Comparison of ENCODE assay signal across 16 cellular contexts in the genomic region with DNA sequence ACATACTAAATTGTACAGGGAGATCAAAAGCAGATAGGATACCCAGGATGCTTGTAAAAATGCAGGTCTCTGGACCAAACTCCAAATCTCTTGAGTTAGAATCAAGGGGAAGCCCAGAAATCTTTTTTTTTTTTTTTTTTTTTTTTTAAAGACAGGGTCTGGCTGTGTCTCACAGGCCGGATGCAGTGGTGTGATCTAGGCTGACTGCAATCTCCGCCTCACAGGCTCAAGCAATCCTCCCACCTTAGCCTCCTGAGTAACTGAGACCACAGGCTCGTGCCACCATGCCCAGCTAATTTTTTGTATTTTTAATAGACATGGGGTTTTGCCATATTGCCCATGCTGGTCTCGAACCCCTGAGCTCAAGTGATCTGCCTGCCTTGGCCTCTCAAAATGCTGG. TPM values are rescaled to one million over a fixed set of nuclear protein-coding genes. Genes with fewer than 3 reads are reported as not detected.
A peak's percentile ranks its signal among the peaks of the same experiment; 100 is the strongest.
DNase-seq lines count a peak whose midpoint lies in the region; ATAC-seq, FAIRE-seq and TF ChIP-seq lines count a peak whose summit lies in the region.
"Had no signal": no experiment of that assay in that cellular context is flagged by ENCODE, and none has a peak within 500 bp of the region (broad histone marks: within the 10 kb centered on the region; RNA-seq: fewer than 3 reads in every experiment).

No MANE protein-coding gene starts in this region.

- in situ Hi-C loops in GM12878 (cut with MboI): no loop called here

- DNase-seq in activated T-cell treated with anti-CD3 and anti-CD28 coated beads, Interleukin-2, amount 50 U/mL, for 24 hours: no peak
- DNase-seq in activated T-cell treated with anti-CD3 and anti-CD28 coated beads, Interleukin-2, amount 50 U/mL, for 48 hours: no peak
- DNase-seq in NB4 (ENCODE audit: low read depth): peak; percentile 66
- no peak for DNase-seq in GM12878 (ENCODE audit: low read depth, low spot score)
- no peak for DNase-seq in stimulated activated effector memory CD8-positive, alpha-beta T cell treated with anti-CD3 and anti-CD28 coated beads, Interleukin-12 subunit alpha, Interleukin-12 subunit beta, amount 100 ng/mL, for 72 hours (ENCODE audit: low spot score in 2 of 2)
- no peak for DNase-seq in naive thymus-derived CD4-positive, alpha-beta T cell
- DNase-seq in adrenal gland: no peak
- DNase-seq: COR-L47, HCEC 1CT, NCI-H1092, NCI-H345, NCI-H69, PC-3 had no signal

- no peak for TF ChIP-seq EP300 in GM12878 (IDR thresholded peaks at IDR 0.05; ENCODE audit: borderline replicate concordance in 1 of 2, control insufficient read depth in 1 of 2, low read depth in 2 of 2, low read length in 2 of 2)

- H3K27ac Mint-ChIP-seq in activated T-cell treated with anti-CD3 and anti-CD28 coated beads, Interleukin-2, amount 50 U/mL, for 24 hours: peak overlapping the region; percentile 91
- H3K27ac Mint-ChIP-seq in stimulated activated effector memory CD8-positive, alpha-beta T cell treated with anti-CD3 and anti-CD28 coated beads, Interleukin-12 subunit alpha, Interleukin-12 subunit beta, amount 100 ng/mL, for 72 hours: peak overlapping the region; percentile 4
- H3K27ac Mint-ChIP-seq in naive thymus-derived CD4-positive, alpha-beta T cell: peak overlapping the region in 1 of 9 donors; percentile 43
- H3K27ac Mint-ChIP-seq: IgD-negative memory B cell had no signal

- RAD21 ChIA-PET in GM12878 (lab: Charles Lee; ENCODE audit: unreplicated experiment): interaction anchor here (1.1 to 1.7 kb wide), 2 partner anchors 13 to 64 kb away, joined by 3 to 5 read pairs; no protein-coding TSS in a partner anchor

- peaks cover 46% of the 10 kb centered on the region for H3K4me1 Mint-ChIP-seq in activated T-cell treated with anti-CD3 and anti-CD28 coated beads, Interleukin-2, amount 50 U/mL, for 24 hours (ENCODE audit: low read depth)
- peaks cover 24% of the 10 kb centered on the region for H3K4me1 Mint-ChIP-seq in stimulated activated effector memory CD8-positive, alpha-beta T cell treated with anti-CD3 and anti-CD28 coated beads, Interleukin-12 subunit alpha, Interleukin-12 subunit beta, amount 100 ng/mL, for 72 hours
- peaks cover 0 to 21% (median 0%) of the 10 kb centered on the region in 7 donors for H3K4me1 Mint-ChIP-seq in naive thymus-derived CD4-positive, alpha-beta T cell

- no peak overlapping the region for H3K4me2 ChIP-seq in GM12878 (ENCODE audit: control insufficient read depth, insufficient read depth)

- intact Hi-C loops in GM12878 (cut with micrococcal nuclease; ENCODE audit: unreplicated experiment): no loop called here
- intact Hi-C loops in naive thymus-derived CD4-positive, alpha-beta T cell (cut with micrococcal nuclease): no loop called here
- intact Hi-C loops in adrenal gland (cut with DNase I): no loop called here

- H3K27me3 Mint-ChIP-seq in activated T-cell treated with anti-CD3 and anti-CD28 coated beads, Interleukin-2, amount 50 U/mL, for 24 hours: peaks cover 1% of the 10 kb centered on the region
- H3K27me3 Mint-ChIP-seq in naive thymus-derived CD4-positive, alpha-beta T cell: peaks cover 0 to 2% (median 0%) of the 10 kb centered on the region in 5 donors
- H3K27me3 Mint-ChIP-seq: IgD-negative memory B cell had no signal

- H3K36me3 ChIP-seq in GM12878 (ENCODE audit: control insufficient read depth in 2 of 2, insufficient read depth in 2 of 2, low read length in 1 of 2) (no peaks in the 10 kb centered on the region), adrenal gland (replicated peaks in 1 of 2) (no peaks in the 10 kb centered on the region)
- H3K36me3 ChIP-seq in naive thymus-derived CD4-positive, alpha-beta T cell (ENCODE audit: control insufficient read depth in 2 of 3, insufficient read depth in 3 of 3, low read length in 3 of 3): no peaks in the 10 kb centered on the region

- TF ChIP-seq POLR2A in NB4 (IDR thresholded peaks at IDR 0.05; ENCODE audit: extremely low read depth, insufficient read length) (no peak), GM12878 (IDR thresholded peaks at IDR 0.05; ENCODE audit: low read depth, low read length) (no peak), adrenal gland (IDR thresholded peaks at IDR 0.05) (no peak)

- no peak overlapping the region for H3K4me3 Mint-ChIP-seq in activated T-cell treated with anti-CD3 and anti-CD28 coated beads, Interleukin-2, amount 50 U/mL, for 24 hours
- H3K4me3 Mint-ChIP-seq in stimulated activated effector memory CD8-positive, alpha-beta T cell treated with anti-CD3 and anti-CD28 coated beads, Interleukin-12 subunit alpha, Interleukin-12 subunit beta, amount 100 ng/mL, for 72 hours: no peak overlapping the region
- peak overlapping the region in 1 of 10 donors; percentile 6 for H3K4me3 Mint-ChIP-seq in naive thymus-derived CD4-positive, alpha-beta T cell
- H3K4me3 Mint-ChIP-seq: CD14-positive monocyte had no signal

- H3K9me3 Mint-ChIP-seq in activated T-cell treated with anti-CD3 and anti-CD28 coated beads, Interleukin-2, amount 50 U/mL, for 24 hours: peaks cover 10% of the 10 kb centered on the region
- peaks cover 3% of the 10 kb centered on the region for H3K9me3 Mint-ChIP-seq in stimulated activated effector memory CD8-positive, alpha-beta T cell treated with anti-CD3 and anti-CD28 coated beads, Interleukin-12 subunit alpha, Interleukin-12 subunit beta, amount 100 ng/mL, for 72 hours
- peaks cover 0 to 6% (median 0%) of the 10 kb centered on the region in 11 donors for H3K9me3 Mint-ChIP-seq in naive thymus-derived CD4-positive, alpha-beta T cell

- no peaks in the 10 kb centered on the region for H3K27me3 ChIP-seq in GM12878 (replicated peaks in 1 of 2; ENCODE audit: control insufficient read depth in 2 of 2, insufficient read depth in 2 of 2, low read length in 1 of 2)
- H3K27me3 ChIP-seq in naive thymus-derived CD4-positive, alpha-beta T cell (ENCODE audit: control insufficient read depth in 2 of 2, insufficient read depth in 2 of 2, low read length in 2 of 2): no peaks in the 10 kb centered on the region
- no peaks in the 10 kb centered on the region for H3K27me3 ChIP-seq in adrenal gland

- H3K27ac ChIP-seq in GM12878 (ENCODE audit: control insufficient read depth, insufficient read depth): peak overlapping the region; percentile 27; the same call in 1 of the 2 replicates
- no peak overlapping the region for H3K27ac ChIP-seq in naive thymus-derived CD4-positive, alpha-beta T cell (ENCODE audit: low read depth, low read length)
- H3K27ac ChIP-seq in adrenal gland: no peak overlapping the region

- no peak for TF ChIP-seq RAD21 in GM12878 (IDR thresholded peaks at IDR 0.05; ENCODE audit: insufficient read depth, low read depth, low read length)

- no peaks in the 10 kb centered on the region for H4K20me1 ChIP-seq in GM12878 (ENCODE audit: control insufficient read depth, insufficient read depth)

- TF ChIP-seq CTCF in NB4 (IDR thresholded peaks at IDR 0.05; ENCODE audit: low read depth, low read length) (no peak), GM12878 (IDR thresholded peaks at IDR 0.05 in 2 of 3, conservative IDR thresholded peaks at IDR 0.05 in 1 of 3; ENCODE audit: control insufficient read depth in 2 of 3, extremely low read depth in 1 of 3, insufficient read depth in 1 of 3, low read depth in 3 of 3, low read length in 3 of 3) (no peak), adrenal gland (IDR thresholded peaks at IDR 0.05) (no peak)

- H3K9me3 ChIP-seq in GM12878 (replicated peaks; ENCODE audit: control insufficient read depth, insufficient read depth, low read length) (no peaks in the 10 kb centered on the region), adrenal gland (replicated peaks in 1 of 3) (no peaks in the 10 kb centered on the region)
- no peaks in the 10 kb centered on the region for H3K9me3 ChIP-seq in naive thymus-derived CD4-positive, alpha-beta T cell (ENCODE audit: control insufficient read depth in 2 of 3, low read length in 3 of 3)

- H3K36me3 Mint-ChIP-seq in activated T-cell treated with anti-CD3 and anti-CD28 coated beads, Interleukin-2, amount 50 U/mL, for 24 hours (ENCODE audit: low read depth): no peaks in the 10 kb centered on the region
- no peaks in the 10 kb centered on the region for H3K36me3 Mint-ChIP-seq in stimulated activated effector memory CD8-positive, alpha-beta T cell treated with anti-CD3 and anti-CD28 coated beads, Interleukin-12 subunit alpha, Interleukin-12 subunit beta, amount 100 ng/mL, for 72 hours
- H3K36me3 Mint-ChIP-seq in naive thymus-derived CD4-positive, alpha-beta T cell: peaks cover 0 to 7% (median 0%) of the 10 kb centered on the region in 5 donors

- CTCF ChIA-PET in GM12878 (lab: Yijun Ruan, JAX): no interaction called here
- CTCF ChIA-PET in naive thymus-derived CD4-positive, alpha-beta T cell (lab: Charles Lee): no interaction called here

- no peak for ATAC-seq in GM12878
- ATAC-seq in stimulated activated effector memory CD8-positive, alpha-beta T cell treated with anti-CD3 and anti-CD28 coated beads, Interleukin-12 subunit alpha, Interleukin-12 subunit beta, amount 100 ng/mL, for 72 hours: peak; percentile 56
- no peak for ATAC-seq in naive thymus-derived CD4-positive, alpha-beta T cell
- ATAC-seq: PC-3 had no signal

- no peaks in the 10 kb centered on the region for H3K79me2 ChIP-seq in GM12878 (ENCODE audit: control insufficient read depth, insufficient read depth, low read length)

- no peak overlapping the region for H3K9ac ChIP-seq in GM12878 (ENCODE audit: control insufficient read depth, insufficient read depth, low read length)

- H3K4me3 ChIP-seq in NB4 (ENCODE audit: low read depth, low read length) (no peak overlapping the region), GM12878 (no peak overlapping the region), adrenal gland (no peak overlapping the region)
- H3K4me3 ChIP-seq in naive thymus-derived CD4-positive, alpha-beta T cell (ENCODE audit: low read length): no peak overlapping the region

- POLR2A ChIA-PET in GM12878 (lab: Charles Lee): no interaction called here
- POLR2A ChIA-PET in naive thymus-derived CD4-positive, alpha-beta T cell (lab: Charles Lee): no interaction called here

- no peak for FAIRE-seq in GM12878 (lab: Jason Lieb, UNC)
- FAIRE-seq: GM18507 had no signal

- H3K4me1 ChIP-seq in GM12878 (ENCODE audit: control insufficient read depth, insufficient read depth, low read length) (peaks cover 23% of the 10 kb centered on the region), adrenal gland (replicated peaks in 1 of 2) (no peaks in the 10 kb centered on the region)
- no peaks in the 10 kb centered on the region for H3K4me1 ChIP-seq in naive thymus-derived CD4-positive, alpha-beta T cell (ENCODE audit: control insufficient read depth in 2 of 2, insufficient read depth in 2 of 2, low read length in 2 of 2)

- H2AFZ ChIP-seq in GM12878 (ENCODE audit: control insufficient read depth, low read depth, low read length): no peak overlapping the region

- 62% methylated on average over 3 of the region's 4 CpGs for WGBS in GM12878 (ENCODE audit: insufficient coverage, insufficient replicate concordance, low lambda C conversion rate, missing lambda C conversion rate)
- WGBS in adrenal gland, 4 donors: 86 to 94% (median 90%) methylated on average over 4 of the region's 4 CpGs

- no TSS peak for BruUV-seq in GM12878 (replicated peaks; lab: Mats Ljungman, UMichigan)

- SMC1A ChIA-PET in GM12878 (lab: Charles Lee; ENCODE audit: uncharacterized antibody, unreplicated experiment): interaction anchor here (0.7 kb wide), 1 partner anchor 331 kb away, joined by 3 read pairs; no protein-coding TSS in a partner anchor

RNA-seq across cellular contexts. Expression of a gene that starts 28.4 kb away (rescaled TPM):
- total RNA-seq in GM12878 (2013; cell fraction: nucleolus; rRNA removed): 19.3 and 19.4 TPM in 2 replicates
- total RNA-seq in GM12878 (2014; rRNA removed) (3.7 and 4.1 TPM in 2 replicates), GM12878 (2014; rRNA removed; fragmentation: Illumina TruSeq; extraction: Trizol) (6.6 and 6.8 TPM in 2 replicates), GM12878 (2021) (6.3 and 6.9 TPM in 2 replicates), adrenal gland (10 to 100 TPM in 5 of 8 donors, 1 to 10 TPM in 3; 6.1 to 17.8 (median 11.5) TPM)
- 4.0 TPM for polyA plus RNA-seq in GM12878 (2011; ENCODE audit: low read depth)
- polyA plus RNA-seq in GM12878 (2011; rRNA removed) (14.4 and 18.1 TPM in 2 replicates), GM12878 (2014; fragmentation: Illumina TruSeq; extraction: Trizol) (8.8 and 9.3 TPM in 2 replicates), GM12878 (2014; fragmentation: Nextera tagmentation; extraction: Ambion mirVana) (1 to 10 TPM; 2.4 to 3.3 TPM), GM12878 (2014; rRNA removed) (3.8 and 4.4 TPM in 2 replicates), GM12878 (2016; fragmentation: Nextera tagmentation; extraction: Ambion mirVana) (1 to 10 TPM; 1.2 to 1.3 TPM), adrenal gland (10 to 100 TPM in 1 of 3 donors, 1 to 10 TPM in 2; 3.9 to 13.6 (median 6.0) TPM)
- 4.8 and 6.7 TPM in 2 replicates for polyA plus RNA-seq in GM12878 (2011; cell fraction: cytosol; rRNA removed)
- polyA plus RNA-seq in GM12878 (2011; cell fraction: nucleus; rRNA removed): 7.5 TPM in 2 replicates
- 6.3 and 9.8 TPM in 2 replicates for polyA plus RNA-seq in GM12878 (2012)
- polyA minus RNA-seq in GM12878 (2011; rRNA and poly(A)+ RNA removed): 8.2 and 11.0 TPM in 2 replicates
- polyA minus RNA-seq in GM12878 (2011; cell fraction: cytosol; rRNA and poly(A)+ RNA removed): 4.9 and 5.8 TPM in 2 replicates
- 7.7 and 9.3 TPM in 2 replicates for polyA minus RNA-seq in GM12878 (2011; cell fraction: nucleus; rRNA and poly(A)+ RNA removed)
- total RNA-seq in naive thymus-derived CD4-positive, alpha-beta T cell: 10 to 100 TPM in 3 of 5 experiments, 1 to 10 TPM in 2; 9.2 to 20.4 (median 16.4) TPM
- polyA plus RNA-seq in naive thymus-derived CD4-positive, alpha-beta T cell: 1 to 10 TPM; 1.6 to 2.4 TPM
